ENCODE assay signal across 11 cellular contexts in the genomic region with DNA sequence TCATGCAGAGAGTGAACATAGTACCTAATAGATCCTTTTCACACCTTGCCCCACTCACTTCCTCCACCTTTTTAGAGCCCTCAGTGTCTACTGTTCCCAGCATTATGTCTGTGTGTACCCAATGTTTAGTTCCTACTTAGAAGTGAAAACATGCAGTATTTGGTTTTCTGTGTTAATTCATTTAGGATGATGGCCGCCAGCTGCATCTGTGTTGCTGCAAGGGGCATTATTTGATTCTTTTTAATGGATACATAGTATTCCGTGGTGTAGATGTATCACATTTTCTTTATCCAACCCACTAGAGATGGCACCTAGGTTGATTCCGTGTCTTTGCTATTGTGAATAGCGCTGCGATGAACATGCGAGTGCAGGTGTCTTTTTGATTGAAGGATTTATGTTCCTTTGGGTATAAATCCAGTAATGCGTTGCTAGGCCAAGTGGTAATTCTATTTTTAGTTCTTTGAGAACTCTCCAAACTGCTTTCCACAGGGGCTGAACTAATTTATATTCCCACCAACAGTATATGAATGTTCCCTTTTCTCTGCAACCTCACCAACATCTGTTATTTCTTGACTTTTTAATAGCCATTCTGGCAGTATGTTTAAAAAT. TPM values are rescaled to one million over a fixed set of nuclear protein-coding genes. Genes with fewer than 3 reads are reported as not detected.
"Had no signal": no experiment of that assay in that cellular context is flagged by ENCODE, and none has a peak within 500 bp of the region (broad histone marks: within the 10 kb centered on the region; RNA-seq: fewer than 3 reads in every experiment).

No MANE protein-coding gene starts in this region.

- H3K4me3 Mint-ChIP-seq: GM23338, H9, HFFc6 had no signal

- H3K27ac Mint-ChIP-seq: GM23338, H9, HFFc6 had no signal

- FAIRE-seq: H1, H54 had no signal

- H3K4me3 ChIP-seq: GM23248, GM23338, HAP-1 had no signal

- H3K9me3 ChIP-seq: HAP-1 had no signal

- DNase-seq: GM23248, GOT3, H7, H9, HCEC 1CT, HFFc6 had no signal

- H3K9me3 Mint-ChIP-seq: GM23338, H9, HFFc6 had no signal

- H3K36me3 ChIP-seq: HAP-1 had no signal

- H3K4me2 ChIP-seq: GM23338 had no signal

- H3K9ac ChIP-seq: GM23248 had no signal

- H2AFZ ChIP-seq: GM23248, GM23338 had no signal

- H3K4me1 ChIP-seq: HAP-1 had no signal

- H3K27ac ChIP-seq: GM23248 had no signal

- ATAC-seq: GM23338, HCT116 had no signal

RNA-seq across cellular contexts. Expression of gene HLF, which starts 47.1 kb away (rescaled TPM):
- total RNA-seq: GM23248, HFFc6 had no signal
- polyA plus RNA-seq: GM23338 had no signal
